9 cellular contexts compared by ENCODE assay signal in genomic region chr7:139842414-139843210, GRCh38. TPM values are rescaled to one million over a fixed set of nuclear protein-coding genes. Genes with fewer than 3 reads are reported as not detected.
DNase-seq lines count a peak whose midpoint lies in the region; ATAC-seq, FAIRE-seq and TF ChIP-seq lines count a peak whose summit lies in the region.
"Had no signal": no experiment of that assay in that cellular context is flagged by ENCODE, and none has a peak within 500 bp of the region (broad histone marks: within the 10 kb centered on the region; RNA-seq: fewer than 3 reads in every experiment).

No MANE protein-coding gene starts in this region.

- DNase-seq in cardiac fibroblast (ENCODE audit: low read depth in 2 of 2), result peak; percentile 45 to 74
- DNase-seq in activated CD4-positive, CD25-positive, alpha-beta regulatory T cell (lab: John Stamatoyannopoulos, UW), result no peak
- no peak for DNase-seq in posterior cingulate gyrus
- no peak for DNase-seq in frontal cortex (ENCODE audit: low spot score in 2 of 2)
- DNase-seq: activated T-cell treated with anti-CD3 and anti-CD28 coated beads, Interleukin-2, amount 50 U/mL, for 4 hours had no signal

- intact Hi-C loops in posterior cingulate gyrus (cut with DNase I), result no loop called here

- no peak for TF ChIP-seq CTCF in cardiac fibroblast (IDR thresholded peaks at IDR 0.05; ENCODE audit: low read depth, low read length)

- H3K4me2 ChIP-seq in skeletal muscle satellite cell (ENCODE audit: low read length), result peak overlapping the region; percentile 43

- peak; percentile 67 for ATAC-seq in GM19328 (IDR thresholded peaks at IDR 0.05; ENCODE audit: unreplicated experiment)
- peak; percentile 86 for ATAC-seq in HG02852 (IDR thresholded peaks at IDR 0.05; ENCODE audit: unreplicated experiment)
- ATAC-seq: activated T-cell treated with anti-CD3 and anti-CD28 coated beads, Interleukin-2, amount 50 U/mL, for 4 hours had no signal

- no peaks in the 10 kb centered on the region for H3K4me1 ChIP-seq in skeletal muscle satellite cell (ENCODE audit: control insufficient read depth, insufficient read depth, low read length)

- H3K36me3 ChIP-seq in skeletal muscle satellite cell (ENCODE audit: insufficient read depth, low read length), result no peaks in the 10 kb centered on the region

- H3K4me3 ChIP-seq in cardiac fibroblast (replicated peaks in 1 of 2; ENCODE audit: low read depth in 2 of 2, low read length in 2 of 2) (no peak overlapping the region), skeletal muscle satellite cell (ENCODE audit: low read length) (peak overlapping the region; percentile 41)

- H3K9me3 ChIP-seq in skeletal muscle satellite cell (replicated peaks; ENCODE audit: low read length), result no peaks in the 10 kb centered on the region

- H3K9ac ChIP-seq in skeletal muscle satellite cell (ENCODE audit: low read depth, low read length), result no peak overlapping the region

- no peaks in the 10 kb centered on the region for H3K27me3 ChIP-seq in skeletal muscle satellite cell (ENCODE audit: control insufficient read depth, insufficient read depth, low read length)

- no peak for FAIRE-seq in frontal cortex (lab: Jason Lieb, UNC)
- FAIRE-seq: endometrium had no signal

RNA-seq across cellular contexts. Expression of gene TBXAS1, which starts 13.5 kb away (rescaled TPM):
- 3.3 and 4.8 TPM in 2 replicates for total RNA-seq in skeletal muscle satellite cell (2012; rRNA removed)
- total RNA-seq in frontal cortex, result 2.9 TPM

Comparison
In these comparisons a context has a peak if more than half of its experiments do, and no peak if none do; other contexts are left out.
1. DNase-seq: peak in cardiac fibroblast (2 of 2); none in activated CD4-positive, CD25-positive, alpha-beta regulatory T cell (0 of 4), posterior cingulate gyrus (0 of 10) and frontal cortex (0 of 2).